Comparison of ENCODE assay signal across 10 cellular contexts in the genomic region with DNA sequence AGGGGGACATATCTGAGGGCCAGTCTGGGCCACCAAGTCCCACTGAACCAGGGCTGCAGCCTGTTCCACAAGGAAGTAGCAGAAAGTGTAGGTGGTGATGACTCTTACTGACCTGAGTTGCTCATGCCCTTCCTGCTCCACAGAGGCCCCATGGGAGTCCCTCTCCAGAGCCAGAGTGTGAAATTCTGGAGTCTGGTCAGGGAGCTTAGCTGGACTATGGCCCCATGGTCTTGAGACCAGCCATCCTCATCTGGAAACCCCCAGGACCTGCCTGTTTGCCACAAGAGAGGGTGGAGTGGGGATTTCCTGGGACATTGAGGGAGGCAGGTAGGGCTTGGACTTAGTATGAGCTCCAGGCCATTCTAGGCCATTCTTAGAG. TPM values are rescaled to one million over a fixed set of nuclear protein-coding genes. Genes with fewer than 3 reads are reported as not detected.
DNase-seq lines count a peak whose midpoint lies in the region; ATAC-seq and TF ChIP-seq lines count a peak whose summit lies in the region.
"Had no signal": no experiment of that assay in that cellular context is flagged by ENCODE, and none has a peak within 500 bp of the region (broad histone marks: within the 10 kb centered on the region; RNA-seq: fewer than 3 reads in every experiment).

No MANE protein-coding gene starts in this region.

- H3K4me1 ChIP-seq in Karpas-422 (ENCODE audit: low read length): peaks cover 27% of the 10 kb centered on the region
- H3K4me1 ChIP-seq in smooth muscle cell (ENCODE audit: low read depth): peaks cover 12% of the 10 kb centered on the region

- no peaks in the 10 kb centered on the region for H3K36me3 ChIP-seq in Karpas-422 (ENCODE audit: insufficient read depth, low read length)
- H3K36me3 ChIP-seq in smooth muscle cell (ENCODE audit: low read depth): no peaks in the 10 kb centered on the region

- H3K9me3 ChIP-seq in Karpas-422 (ENCODE audit: low read length) (no peaks in the 10 kb centered on the region), smooth muscle cell (replicated peaks; ENCODE audit: low read depth) (no peaks in the 10 kb centered on the region)

- H3K4me2 ChIP-seq in Karpas-422 (ENCODE audit: low read depth, low read length, poor library complexity, severe bottlenecking) (peak overlapping the region; percentile 24), smooth muscle cell (peak overlapping the region; percentile 95)

- H4K20me1 ChIP-seq in Karpas-422 (ENCODE audit: insufficient read depth, low read depth, low read length): no peaks in the 10 kb centered on the region
- H4K20me1 ChIP-seq in smooth muscle cell (ENCODE audit: low read depth): peaks cover 11% of the 10 kb centered on the region

- DNase-seq in Karpas-422 (no peak), epithelial cell of proximal tubule (ENCODE audit: low read depth) (peak; percentile 59), smooth muscle cell (lab: John Stamatoyannopoulos, UW; ENCODE audit: unreplicated experiment) (no peak), dermis blood vessel endothelial cell (no peak), KBM-7 (no peak), NCI-H748 treated with DMSO at 0.1 percent for 48 hours (lab: John Stamatoyannopoulos, UW) (no peak)
- DNase-seq: effector CD8-positive, alpha-beta T cell had no signal

- H3K27ac ChIP-seq in Karpas-422 (ENCODE audit: low read length): no peak overlapping the region
- H3K27ac ChIP-seq in smooth muscle cell (ENCODE audit: low read depth): peak overlapping the region; percentile 88

- no peaks in the 10 kb centered on the region for H3F3A ChIP-seq in smooth muscle cell (ENCODE audit: low read depth)

- H3K4me3 ChIP-seq in Karpas-422 (ENCODE audit: low read length) (no peak overlapping the region), epithelial cell of proximal tubule (ENCODE audit: low read depth, low read length) (peak overlapping the region; percentile 84), smooth muscle cell (peak overlapping the region; percentile 79)

- no peak for TF ChIP-seq CTCF in epithelial cell of proximal tubule (conservative IDR thresholded peaks at IDR 0.05; ENCODE audit: low read depth, low read length)
- no peak for TF ChIP-seq CTCF in smooth muscle cell (IDR thresholded peaks at IDR 0.05; ENCODE audit: borderline replicate concordance, insufficient read depth, poor library complexity, severe bottlenecking)

- H3K9ac ChIP-seq in Karpas-422 (ENCODE audit: low read length): peak overlapping the region; percentile 29; the same call in 1 of the 2 replicates
- no peak overlapping the region for H3K9ac ChIP-seq in smooth muscle cell (ENCODE audit: low read depth)

- in situ Hi-C loops in KBM-7 (cut with MboI; ENCODE audit: low pct_unique_long_range_greater_than_20kb, low sequenced_read_pairs): no loop called here

- H3K79me2 ChIP-seq in Karpas-422 (ENCODE audit: low read length) (no peaks in the 10 kb centered on the region), smooth muscle cell (ENCODE audit: low read depth) (peaks cover 4% of the 10 kb centered on the region)

- peak overlapping the region; percentile 31; the same call in 1 of the 2 replicates for H2AFZ ChIP-seq in Karpas-422 (ENCODE audit: low read length)
- no peak overlapping the region for H2AFZ ChIP-seq in smooth muscle cell (ENCODE audit: low read depth)

- H3K9me2 ChIP-seq in Karpas-422 (replicated peaks; ENCODE audit: insufficient read depth, low read length): no peaks in the 10 kb centered on the region

- ATAC-seq in GM18907 (IDR thresholded peaks at IDR 0.05; ENCODE audit: unreplicated experiment) (peak; percentile 31), HG03280 (IDR thresholded peaks at IDR 0.05; ENCODE audit: unreplicated experiment) (no peak)

- H3K27me3 ChIP-seq in Karpas-422 (ENCODE audit: low read length) (no peaks in the 10 kb centered on the region), smooth muscle cell (ENCODE audit: low read depth) (no peaks in the 10 kb centered on the region)

RNA-seq across cellular contexts. Expression of gene SPINT1, which starts 3.0 kb away (rescaled TPM):
- 2.0 and 3.4 TPM in 2 replicates for total RNA-seq in Karpas-422 (2014; rRNA removed; shearing (Covaris generic); ENCODE audit: low replicate concordance)
- total RNA-seq in epithelial cell of proximal tubule: 159 and 319 TPM in 2 replicates
- 47.0 and 76.5 TPM in 2 replicates for total RNA-seq in smooth muscle cell
- 50.2 and 140 TPM in 2 replicates for polyA plus RNA-seq in smooth muscle cell
- total RNA-seq in dermis blood vessel endothelial cell: 1.2 and 3.7 TPM in 2 replicates

RNA-seq across cellular contexts. Expression of gene PPP1R14D, which starts 18.3 kb away (rescaled TPM):
- total RNA-seq in Karpas-422 (2014; rRNA removed; shearing (Covaris generic); ENCODE audit: low replicate concordance): not detected in 2 replicates
- total RNA-seq in epithelial cell of proximal tubule (not detected in 2 replicates), smooth muscle cell (not detected in 2 replicates), dermis blood vessel endothelial cell (not detected in 2 replicates)
- polyA plus RNA-seq in smooth muscle cell: not detected in 2 replicates
- total RNA-seq: liver had no signal
- polyA plus RNA-seq: liver had no signal

RNA-seq across cellular contexts. Expression of gene RHOV, which starts 27.2 kb away (rescaled TPM):
- 0.69 TPM in 1 of 2 replicates, not detected in the other for total RNA-seq in Karpas-422 (2014; rRNA removed; shearing (Covaris generic); ENCODE audit: low replicate concordance)
- total RNA-seq in epithelial cell of proximal tubule (1.7 and 3.1 TPM in 2 replicates), smooth muscle cell (2.9 and 3.3 TPM in 2 replicates), dermis blood vessel endothelial cell (0.17 TPM in 1 of 2 replicates, not detected in the other)
- polyA plus RNA-seq in smooth muscle cell: 3.0 and 10.3 TPM in 2 replicates
- polyA plus RNA-seq: liver had no signal

RNA-seq across cellular contexts. Expression of gene DNAJC17, which starts 39.6 kb away (rescaled TPM):
- 14.8 and 46.6 TPM in 2 replicates for total RNA-seq in Karpas-422 (2014; rRNA removed; shearing (Covaris generic); ENCODE audit: low replicate concordance)
- total RNA-seq in epithelial cell of proximal tubule (21.7 and 43.2 TPM in 2 replicates), smooth muscle cell (23.7 and 25.0 TPM in 2 replicates), dermis blood vessel endothelial cell (21.6 and 61.4 TPM in 2 replicates)
- polyA plus RNA-seq in smooth muscle cell: 33.6 and 35.3 TPM in 2 replicates

RNA-seq across cellular contexts. Expression of gene ZFYVE19, which starts 39.9 kb away (rescaled TPM):
- 14.5 and 47.5 TPM in 2 replicates for total RNA-seq in Karpas-422 (2014; rRNA removed; shearing (Covaris generic); ENCODE audit: low replicate concordance)
- total RNA-seq in epithelial cell of proximal tubule (30.0 and 34.8 TPM in 2 replicates), smooth muscle cell (16.5 and 18.1 TPM in 2 replicates), dermis blood vessel endothelial cell (32.3 and 47.5 TPM in 2 replicates)
- 30.1 and 31.9 TPM in 2 replicates for polyA plus RNA-seq in smooth muscle cell

Comparison
In these comparisons a context has a peak if more than half of its experiments do, and no peak if none do; other contexts are left out.
1. RNA of gene SPINT1, which starts 3.0 kb away (total RNA-seq): 159 to 319 TPM in epithelial cell of proximal tubule and 47.0 to 76.5 TPM in smooth muscle cell; 2.0 to 3.4 TPM in Karpas-422 and 1.2 to 3.7 TPM in dermis blood vessel endothelial cell; every median in the first group is over 10 times any median in the second.